Comparison of ENCODE assay signal across 10 cellular contexts in the genomic region with DNA sequence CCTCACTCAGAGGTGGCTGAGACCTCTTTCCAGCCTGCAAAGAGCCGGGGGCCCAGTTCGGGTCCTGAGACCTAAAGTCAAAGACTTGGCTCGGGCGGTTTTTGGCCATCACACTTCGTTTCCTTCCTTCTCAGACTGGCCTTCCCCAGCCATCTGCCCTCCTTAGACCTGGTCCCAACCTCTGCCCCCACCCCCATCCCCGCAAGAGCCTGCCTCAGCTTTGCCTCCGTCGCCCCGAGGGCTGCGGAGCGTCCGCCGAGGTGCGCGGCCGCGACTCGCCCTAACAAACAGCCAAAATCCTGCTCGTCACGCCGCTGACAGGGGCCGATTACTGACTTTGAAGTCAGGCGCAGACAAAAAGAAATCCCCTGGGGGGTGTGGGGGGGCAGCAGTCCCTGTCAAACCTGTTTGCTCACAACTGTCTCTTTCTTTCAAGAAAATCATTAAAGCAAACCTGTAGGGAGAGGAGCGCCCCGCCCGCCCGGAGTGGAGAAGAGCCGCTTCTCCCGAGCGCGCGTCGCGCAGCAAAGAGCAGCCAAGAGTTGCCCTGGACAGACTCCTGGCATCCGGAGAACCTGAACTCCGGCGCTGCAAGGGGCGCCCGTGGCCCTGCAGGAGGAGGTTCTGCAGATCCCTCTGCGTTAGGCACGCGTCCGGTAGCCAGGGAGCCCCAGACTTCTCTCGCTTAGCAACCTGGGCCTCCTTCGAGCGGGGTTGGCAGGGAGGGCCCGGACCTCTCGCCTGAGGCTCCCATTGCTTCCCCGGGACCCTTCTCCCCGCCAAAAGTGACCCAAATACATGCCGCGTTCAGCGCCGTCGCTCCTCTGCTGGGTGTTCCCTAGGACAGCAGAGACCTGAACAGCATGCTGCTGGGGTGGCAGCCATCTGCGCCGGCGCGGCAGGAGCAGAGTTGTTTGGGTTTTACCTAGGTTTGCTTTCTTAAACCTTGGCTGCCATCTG. TPM values are rescaled to one million over a fixed set of nuclear protein-coding genes. Genes with fewer than 3 reads are reported as not detected.
DNase-seq lines count a peak whose midpoint lies in the region; ATAC-seq, FAIRE-seq and TF ChIP-seq lines count a peak whose summit lies in the region.
"Had no signal": no experiment of that assay in that cellular context is flagged by ENCODE, and none has a peak within 500 bp of the region (broad histone marks: within the 10 kb centered on the region; RNA-seq: fewer than 3 reads in every experiment).

No MANE protein-coding gene starts in this region.

- H3K23me2 ChIP-seq in H1 (ENCODE audit: low read depth, low read length) = peaks cover 23% of the 10 kb centered on the region; the same call in 1 of the 2 replicates

- no peak overlapping the region for H2BK20ac ChIP-seq in H1 (ENCODE audit: low read length)

- no peak overlapping the region for H3K4ac ChIP-seq in H1 (replicated peaks; ENCODE audit: insufficient read length, low read depth, low read length)

- H2BK15ac ChIP-seq in H1 (ENCODE audit: low read length) = no peak overlapping the region; the same call in 1 of the 2 replicates

- no peak overlapping the region for H4K91ac ChIP-seq in H1 (replicated peaks; ENCODE audit: insufficient read length, low read length)

- H2BK12ac ChIP-seq in H1 (ENCODE audit: low read depth, low read length) = peak overlapping the region; percentile 99

- no peaks in the 10 kb centered on the region for H3K9me3 ChIP-seq in breast epithelium
- no peaks in the 10 kb centered on the region for H3K9me3 ChIP-seq in H1 (ENCODE audit: insufficient read depth in 2 of 2, low read depth in 1 of 2, low read length in 1 of 2)
- no peaks in the 10 kb centered on the region for H3K9me3 ChIP-seq in mucosa of stomach (ENCODE audit: control insufficient read depth, low read length)
- no peaks in the 10 kb centered on the region for H3K9me3 ChIP-seq in upper lobe of left lung

- no peak for TF ChIP-seq CTCF in breast epithelium (IDR thresholded peaks at IDR 0.05)
- TF ChIP-seq CTCF in MCF 10A (IDR thresholded peaks at IDR 0.05; ENCODE audit: unreplicated experiment) = no peak
- no peak for TF ChIP-seq CTCF in H1 (IDR thresholded peaks at IDR 0.05; ENCODE audit: control extremely low read depth in 1 of 3, insufficient read depth in 1 of 3, low read depth in 1 of 3, low read length in 3 of 3)
- no peak for TF ChIP-seq CTCF in upper lobe of left lung (IDR thresholded peaks at IDR 0.05)

- CTCF ChIA-PET in MCF 10A (lab: Yijun Ruan, JAX) (no interaction called here), H1 (lab: Charles Lee; ENCODE audit: partially characterized antibody) (interaction anchor here (1.1 to 2.0 kb wide), 2 partner anchors 8 to 25 kb away, joined by 5 to 9 read pairs; no protein-coding TSS in a partner anchor)

- no peak overlapping the region for H3K27ac Mint-ChIP-seq in MCF 10A (ENCODE audit: low read depth, unreplicated experiment)
- H3K27ac Mint-ChIP-seq: activated CD4-positive, alpha-beta T cell treated with anti-CD3 and anti-CD28 coated beads, Interleukin-2, amount 10 ng/mL, durations not matched to agents 24 days and 14 days had no signal

- ATAC-seq in upper lobe of left lung (ENCODE audit: low FRiP score in 2 of 2) (no peak), GM19023 (IDR thresholded peaks at IDR 0.05; ENCODE audit: unreplicated experiment) (no peak), HG02798 (IDR thresholded peaks at IDR 0.05; ENCODE audit: poor library complexity, unreplicated experiment) (no peak)

- peak overlapping the region; percentile 71; the same call in 1 of the 2 replicates for H2BK5ac ChIP-seq in H1 (ENCODE audit: low read depth, low read length)

- peaks cover 4% of the 10 kb centered on the region for H3K4me1 Mint-ChIP-seq in MCF 10A (ENCODE audit: insufficient read depth, unreplicated experiment)

- no peak overlapping the region for H3K56ac ChIP-seq in H1 (replicated peaks; ENCODE audit: insufficient read length, low read depth, low read length)

- peaks cover 54% of the 10 kb centered on the region for H3K27me3 Mint-ChIP-seq in MCF 10A (ENCODE audit: insufficient read depth, unreplicated experiment)

- no peak overlapping the region for H3K14ac ChIP-seq in H1 (ENCODE audit: insufficient read length)

- intact Hi-C loops in breast epithelium (cut with DNase I; ENCODE audit: low total_unique reads) (no loop called here), MCF 10A (cut with micrococcal nuclease) (no loop called here)

- H2AFZ ChIP-seq in H1 (ENCODE audit: low read length) = no peak overlapping the region

- no peaks in the 10 kb centered on the region for H3K9me3 Mint-ChIP-seq in MCF 10A (ENCODE audit: unreplicated experiment)

- POLR2A ChIA-PET in MCF 10A (lab: Yijun Ruan, JAX) (no interaction called here), H1 (lab: Charles Lee; ENCODE audit: partially characterized antibody) (interaction anchor here (0.9 to 1.1 kb wide), 2 partner anchors 17 to 18 kb away, joined by 3 read pairs; no protein-coding TSS in a partner anchor)

- no peak overlapping the region for H3K27ac ChIP-seq in breast epithelium
- H3K27ac ChIP-seq in H1 (ENCODE audit: low read depth, low read length) = no peak overlapping the region
- no peak overlapping the region for H3K27ac ChIP-seq in upper lobe of left lung

- H3K4me3 Mint-ChIP-seq in MCF 10A (ENCODE audit: unreplicated experiment) = no peak overlapping the region
- H3K4me3 Mint-ChIP-seq: activated CD4-positive, alpha-beta T cell treated with anti-CD3 and anti-CD28 coated beads, Interleukin-2, amount 10 ng/mL, durations not matched to agents 24 days and 14 days had no signal

- no peak overlapping the region for H2BK120ac ChIP-seq in H1 (replicated peaks; ENCODE audit: low read depth, low read length)

- H3K36me3 ChIP-seq in breast epithelium = no peaks in the 10 kb centered on the region
- peaks cover 0 to 2% (median 0%) of the 10 kb centered on the region in 4 experiments; a peak in 1 of 8 replicates for H3K36me3 ChIP-seq in H1 (ENCODE audit: control insufficient read depth in 2 of 4, insufficient read depth in 4 of 4, low read length in 3 of 4)
- H3K36me3 ChIP-seq in mucosa of stomach (ENCODE audit: control insufficient read depth, insufficient read depth, low read length) = no peaks in the 10 kb centered on the region
- no peaks in the 10 kb centered on the region for H3K36me3 ChIP-seq in upper lobe of left lung

- DNase-seq in breast epithelium (ENCODE audit: low spot score in 2 of 2) (no peak), MCF 10A (ENCODE audit: unreplicated experiment) (no peak), H1 (ENCODE audit: low read depth in 1 of 2, low spot score in 2 of 2) (peak in 1 of 2 experiments; percentile 74), upper lobe of left lung (peak in 1 of 2 donors; percentile 81), NCI-H2171 treated with DMSO at 0.1 percent for 48 hours (lab: John Stamatoyannopoulos, UW) (no peak)
- DNase-seq: activated CD4-positive, alpha-beta T cell treated with anti-CD3 and anti-CD28 coated beads, Interleukin-2, amount 10 ng/mL, durations not matched to agents 24 days and 14 days; OCI-M1 had no signal

- no peaks in the 10 kb centered on the region for H3K79me2 ChIP-seq in H1 (ENCODE audit: control insufficient read depth in 1 of 2, insufficient read depth in 2 of 2, low read length in 2 of 2)

- H3K18ac ChIP-seq in H1 (ENCODE audit: extremely low read depth, low read length) = peak overlapping the region; percentile 86

- WGBS in H1 (ENCODE audit: extremely low coverage in 1 of 2, insufficient coverage in 1 of 2, insufficient read length in 1 of 2, insufficient replicate concordance in 2 of 2, low coverage in 1 of 2, low lambda C conversion rate in 2 of 2, missing lambda C conversion rate in 1 of 2), 2 experiments = 2% methylated on average over 56 of the region's 59 CpGs; no CpG with 5 or more reads in 1 of the 2 experiments
- WGBS in upper lobe of left lung, 2 donors = 2 to 4% methylated on average over 13 to 54 of the region's 59 CpGs

- FAIRE-seq in H1 (lab: Jason Lieb, UNC) = no peak

- peaks cover 11 to 13% of the 10 kb centered on the region in 2 experiments for H4K20me1 ChIP-seq in H1 (replicated peaks in 1 of 2; ENCODE audit: control insufficient read depth in 1 of 2, insufficient read depth in 2 of 2, low read length in 2 of 2)

- H4K5ac ChIP-seq in H1 (ENCODE audit: insufficient read length, low read depth, low read length) = no peak overlapping the region

- no TSS peak for BruUV-seq in MCF 10A (replicated peaks; lab: Mats Ljungman, UMichigan)

- no peaks in the 10 kb centered on the region for H3K79me1 ChIP-seq in H1 (ENCODE audit: low read depth, low read length)

- no peak overlapping the region for H3K23ac ChIP-seq in H1 (ENCODE audit: insufficient read length)

- no peak overlapping the region for H3K9ac ChIP-seq in H1 (replicated peaks in 1 of 4; ENCODE audit: extremely low read depth in 1 of 4, low read depth in 3 of 4, low read length in 3 of 4)
- no peak overlapping the region for H3K9ac ChIP-seq in mucosa of stomach (ENCODE audit: low read length)

- H3K4me3 ChIP-seq in breast epithelium (peak overlapping the region; percentile 32 to 57 (median 37)), H1 (ENCODE audit: extremely low read depth in 1 of 4, insufficient read depth in 2 of 4, low read depth in 3 of 4, low read length in 4 of 4) (peak overlapping the region; percentile 4 to 56 (median 26); a peak in 6 of 8 replicates), mucosa of stomach (ENCODE audit: low read length) (peak overlapping the region; percentile 31), upper lobe of left lung (peak overlapping the region in 3 of 4 donors; percentile 28 to 46 (median 42))

- H3K27me3 ChIP-seq in breast epithelium (peaks cover 4 to 91% of the 10 kb centered on the region in 2 donors), H1 (replicated peaks in 1 of 4; ENCODE audit: control insufficient read depth in 3 of 4, extremely low read depth in 1 of 4, insufficient read depth in 3 of 4, low read length in 3 of 4) (peaks cover 75 to 100% (median 92%) of the 10 kb centered on the region in 4 experiments), mucosa of stomach (ENCODE audit: control insufficient read depth, insufficient read depth, low read length) (peaks cover 96% of the 10 kb centered on the region), upper lobe of left lung (peaks cover 0 to 77% (median 43%) of the 10 kb centered on the region in 4 donors)

- TF ChIP-seq EP300 in H1 (IDR thresholded peaks at IDR 0.05; ENCODE audit: borderline replicate concordance in 1 of 2, low read depth in 2 of 2, low read length in 2 of 2) (no peak), upper lobe of left lung (IDR thresholded peaks at IDR 0.05) (no peak)

- TF ChIP-seq RAD21 in H1 (IDR thresholded peaks at IDR 0.05 in 1 of 2, conservative IDR thresholded peaks at IDR 0.05 in 1 of 2; ENCODE audit: low read depth in 2 of 2, low read length in 2 of 2) = no peak; a peak in 1 of 4 replicates

- H4K8ac ChIP-seq in H1 (ENCODE audit: extremely low read depth, insufficient read depth, low read length) = peak overlapping the region; percentile 62; the same call in 1 of the 2 replicates

- H2AK5ac ChIP-seq in H1 (ENCODE audit: low read depth, low read length) = no peak overlapping the region

- peak overlapping the region; percentile 67 to 82 for H3K4me2 ChIP-seq in H1 (ENCODE audit: insufficient read depth in 1 of 2, low read depth in 2 of 2, low read length in 2 of 2)

- H3K4me1 ChIP-seq in breast epithelium (peaks cover 0 to 7% of the 10 kb centered on the region in 2 donors), H1 (replicated peaks in 1 of 4; ENCODE audit: control insufficient read depth in 3 of 4, insufficient read depth in 4 of 4, low read length in 3 of 4) (peaks cover 22 to 61% (median 43%) of the 10 kb centered on the region in 4 experiments), mucosa of stomach (ENCODE audit: control insufficient read depth, insufficient read depth, low read length) (peaks cover 50% of the 10 kb centered on the region), upper lobe of left lung (peaks cover 36 to 65% (median 44%) of the 10 kb centered on the region in 4 donors)

- no peak for TF ChIP-seq POLR2A in breast epithelium (IDR thresholded peaks at IDR 0.05)
- no peak for TF ChIP-seq POLR2A in H1 (IDR thresholded peaks at IDR 0.05; ENCODE audit: control extremely low read depth in 1 of 2, low read depth in 2 of 2, low read length in 2 of 2)
- TF ChIP-seq POLR2A in upper lobe of left lung (IDR thresholded peaks at IDR 0.05) = no peak

- no peaks in the 10 kb centered on the region for H3K36me3 Mint-ChIP-seq in MCF 10A (ENCODE audit: insufficient read depth, unreplicated experiment)

RNA-seq across cellular contexts. Expression of a gene that starts 4.5 kb away (rescaled TPM):
- not detected for total RNA-seq in breast epithelium
- not detected in 2 replicates for total RNA-seq in MCF 10A (2022)
- total RNA-seq in H1 (2021; fragmentation: NEBNext Ultra II Directional; extraction: Animal tissue kit (Norgen Biotek cat#: 25700)) = 0.21 and 0.50 TPM in 2 replicates
- polyA plus RNA-seq in H1 (2011; rRNA removed) = 0.03 TPM in 1 of 2 replicates, not detected in the other
- polyA plus RNA-seq in H1 (2011; cell fraction: cytosol; rRNA removed) = not detected
- 0.09 TPM for polyA plus RNA-seq in H1 (2011; cell fraction: nucleus; rRNA removed)
- polyA plus RNA-seq in H1 (2012, experiment 1 of 2) = 0.08 TPM in 1 of 4 replicates, not detected in the others
- not detected for polyA plus RNA-seq in H1 (2012, experiment 2 of 2)
- 0.97 TPM for polyA plus RNA-seq in H1 (2013, experiment 1 of 2)
- polyA plus RNA-seq in H1 (2013, experiment 2 of 2) = 0.79 TPM
- polyA minus RNA-seq in H1 (2011; rRNA and poly(A)+ RNA removed) = not detected in 2 replicates
- polyA minus RNA-seq in H1 (2011; cell fraction: cytosol; rRNA and poly(A)+ RNA removed) = not detected
- 0.60 TPM for polyA minus RNA-seq in H1 (2011; cell fraction: nucleus; rRNA and poly(A)+ RNA removed)
- under 1 TPM in 1 of 6 donors, not detected in 5; 0.14 TPM for total RNA-seq in upper lobe of left lung
- total RNA-seq: activated CD4-positive, alpha-beta T cell treated with anti-CD3 and anti-CD28 coated beads, Interleukin-2, amount 10 ng/mL, durations not matched to agents 24 days and 14 days had no signal
